Comparison of ENCODE assay signal across 1 cellular context in genomic region chr9:76394023-76394895, GRCh38.
TF ChIP-seq lines count a peak whose summit lies in the region.

TSS of gene RFK (minus strand) at chr9:76394426. CDS start at chr9:76394171, 255 bp downstream.

TF ChIP-seq in WTC11, 78 proteins besides CTCF, POLR2A, EP300 and RAD21 (continued from another document and continues in another):
- TF ChIP-seq ATF6 (CRISPR knock-in tag; IDR thresholded peaks at IDR 0.05) (no peak), ZBTB43 (CRISPR knock-in tag; IDR thresholded peaks at IDR 0.05) (no peak), RELA (CRISPR knock-in tag; IDR thresholded peaks at IDR 0.05; ENCODE audit: borderline replicate concordance) (peak; percentile 84; the same call in 1 of the 2 replicates), ZNF219 (CRISPR knock-in tag; IDR thresholded peaks at IDR 0.05; ENCODE audit: borderline replicate concordance) (no peak), FOXK1 (CRISPR knock-in tag; IDR thresholded peaks at IDR 0.05) (peak; percentile 27; the same call in 1 of the 2 replicates), CREM (CRISPR knock-in tag; IDR thresholded peaks at IDR 0.05) (no peak), MXD4 (CRISPR knock-in tag; IDR thresholded peaks at IDR 0.05; ENCODE audit: borderline replicate concordance) (no peak), HMGXB4 (CRISPR knock-in tag; IDR thresholded peaks at IDR 0.05) (peak; percentile 99), ELF4 (CRISPR knock-in tag; IDR thresholded peaks at IDR 0.05; ENCODE audit: low read depth) (peak; percentile 88; the same call in 1 of the 2 replicates), ZNF121 (CRISPR knock-in tag; IDR thresholded peaks at IDR 0.05) (no peak), HMGA2 (CRISPR knock-in tag; IDR thresholded peaks at IDR 0.05) (no peak), PRRX2 (CRISPR knock-in tag; IDR thresholded peaks at IDR 0.05) (no peak), EMX1 (CRISPR knock-in tag; IDR thresholded peaks at IDR 0.05) (no peak), IRF2 (CRISPR knock-in tag; IDR thresholded peaks at IDR 0.05; ENCODE audit: borderline replicate concordance, low read depth) (no peak; the same call in 1 of the 2 replicates), TEAD4 (CRISPR knock-in tag; IDR thresholded peaks at IDR 0.05) (no peak), NR3C1 (CRISPR knock-in tag; conservative IDR thresholded peaks at IDR 0.05; ENCODE audit: low read depth) (0 out of 2 replicates have a peak, but pooled peaks have one; percentile 29), KAT7 (CRISPR knock-in tag; IDR thresholded peaks at IDR 0.05; ENCODE audit: borderline replicate concordance) (peak; percentile 88; the same call in 1 of the 2 replicates), ARID4B (CRISPR knock-in tag; IDR thresholded peaks at IDR 0.05; ENCODE audit: borderline replicate concordance) (peak; percentile 92), RORB (CRISPR knock-in tag; IDR thresholded peaks at IDR 0.05) (no peak), E2F4 (CRISPR knock-in tag; IDR thresholded peaks at IDR 0.05; ENCODE audit: borderline replicate concordance, low read depth) (peak; percentile 33; the same call in 1 of the 2 replicates), CDX4 (CRISPR knock-in tag; IDR thresholded peaks at IDR 0.05; ENCODE audit: borderline replicate concordance) (no peak), ZNF423 (CRISPR knock-in tag; IDR thresholded peaks at IDR 0.05) (no peak)
- TF ChIP-seq, protein P1, sequence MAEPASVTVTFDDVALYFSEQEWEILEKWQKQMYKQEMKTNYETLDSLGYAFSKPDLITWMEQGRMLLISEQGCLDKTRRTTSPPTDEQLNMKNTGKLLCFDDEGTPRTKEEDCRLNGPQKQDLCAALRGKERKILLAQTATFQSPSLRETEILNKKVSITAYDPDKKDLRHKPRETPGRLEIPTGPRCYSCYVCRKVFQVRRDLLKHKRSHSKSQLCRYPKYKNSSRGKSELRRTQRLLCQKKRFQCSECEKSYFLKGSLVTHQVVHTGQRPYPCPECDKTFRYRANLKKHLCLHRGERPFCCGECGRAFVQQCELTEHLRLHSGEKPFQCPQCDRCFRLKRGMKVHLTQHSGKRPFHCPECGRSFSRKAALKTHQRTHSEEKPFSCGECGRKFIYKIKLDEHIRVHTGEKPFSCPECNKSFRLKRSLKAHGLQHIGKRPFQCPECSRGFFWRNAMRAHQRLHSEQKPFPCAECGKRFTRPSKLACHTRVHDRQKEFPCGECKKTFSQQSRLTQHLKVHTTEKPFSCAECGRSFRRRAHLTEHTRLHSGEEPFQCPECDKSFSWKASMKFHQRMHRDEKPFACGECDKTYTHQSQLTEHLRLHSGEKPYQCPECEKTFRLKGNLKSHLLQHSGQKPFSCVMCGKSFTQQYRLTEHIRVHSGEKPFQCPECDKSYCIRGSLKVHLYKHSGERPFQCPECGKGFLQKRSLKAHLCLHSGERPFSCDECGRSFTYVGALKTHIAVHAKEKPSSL (CRISPR knock-in tag; conservative IDR thresholded peaks at IDR 0.05) = no peak
- TF ChIP-seq, protein P2, sequence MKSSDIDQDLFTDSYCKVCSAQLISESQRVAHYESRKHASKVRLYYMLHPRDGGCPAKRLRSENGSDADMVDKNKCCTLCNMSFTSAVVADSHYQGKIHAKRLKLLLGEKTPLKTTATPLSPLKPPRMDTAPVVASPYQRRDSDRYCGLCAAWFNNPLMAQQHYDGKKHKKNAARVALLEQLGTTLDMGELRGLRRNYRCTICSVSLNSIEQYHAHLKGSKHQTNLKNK (CRISPR knock-in tag; IDR thresholded peaks at IDR 0.05) = no peak
- TF ChIP-seq, protein P3, sequence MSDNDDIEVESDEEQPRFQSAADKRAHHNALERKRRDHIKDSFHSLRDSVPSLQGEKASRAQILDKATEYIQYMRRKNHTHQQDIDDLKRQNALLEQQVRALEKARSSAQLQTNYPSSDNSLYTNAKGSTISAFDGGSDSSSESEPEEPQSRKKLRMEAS (CRISPR knock-in tag; IDR thresholded peaks at IDR 0.05) = peak; percentile 90
- TF ChIP-seq, protein P4, sequence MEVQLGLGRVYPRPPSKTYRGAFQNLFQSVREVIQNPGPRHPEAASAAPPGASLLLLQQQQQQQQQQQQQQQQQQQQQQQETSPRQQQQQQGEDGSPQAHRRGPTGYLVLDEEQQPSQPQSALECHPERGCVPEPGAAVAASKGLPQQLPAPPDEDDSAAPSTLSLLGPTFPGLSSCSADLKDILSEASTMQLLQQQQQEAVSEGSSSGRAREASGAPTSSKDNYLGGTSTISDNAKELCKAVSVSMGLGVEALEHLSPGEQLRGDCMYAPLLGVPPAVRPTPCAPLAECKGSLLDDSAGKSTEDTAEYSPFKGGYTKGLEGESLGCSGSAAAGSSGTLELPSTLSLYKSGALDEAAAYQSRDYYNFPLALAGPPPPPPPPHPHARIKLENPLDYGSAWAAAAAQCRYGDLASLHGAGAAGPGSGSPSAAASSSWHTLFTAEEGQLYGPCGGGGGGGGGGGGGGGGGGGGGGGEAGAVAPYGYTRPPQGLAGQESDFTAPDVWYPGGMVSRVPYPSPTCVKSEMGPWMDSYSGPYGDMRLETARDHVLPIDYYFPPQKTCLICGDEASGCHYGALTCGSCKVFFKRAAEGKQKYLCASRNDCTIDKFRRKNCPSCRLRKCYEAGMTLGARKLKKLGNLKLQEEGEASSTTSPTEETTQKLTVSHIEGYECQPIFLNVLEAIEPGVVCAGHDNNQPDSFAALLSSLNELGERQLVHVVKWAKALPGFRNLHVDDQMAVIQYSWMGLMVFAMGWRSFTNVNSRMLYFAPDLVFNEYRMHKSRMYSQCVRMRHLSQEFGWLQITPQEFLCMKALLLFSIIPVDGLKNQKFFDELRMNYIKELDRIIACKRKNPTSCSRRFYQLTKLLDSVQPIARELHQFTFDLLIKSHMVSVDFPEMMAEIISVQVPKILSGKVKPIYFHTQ (CRISPR knock-in tag; IDR thresholded peaks at IDR 0.05) = no peak
- TF ChIP-seq, protein P5, sequence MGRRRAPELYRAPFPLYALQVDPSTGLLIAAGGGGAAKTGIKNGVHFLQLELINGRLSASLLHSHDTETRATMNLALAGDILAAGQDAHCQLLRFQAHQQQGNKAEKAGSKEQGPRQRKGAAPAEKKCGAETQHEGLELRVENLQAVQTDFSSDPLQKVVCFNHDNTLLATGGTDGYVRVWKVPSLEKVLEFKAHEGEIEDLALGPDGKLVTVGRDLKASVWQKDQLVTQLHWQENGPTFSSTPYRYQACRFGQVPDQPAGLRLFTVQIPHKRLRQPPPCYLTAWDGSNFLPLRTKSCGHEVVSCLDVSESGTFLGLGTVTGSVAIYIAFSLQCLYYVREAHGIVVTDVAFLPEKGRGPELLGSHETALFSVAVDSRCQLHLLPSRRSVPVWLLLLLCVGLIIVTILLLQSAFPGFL (CRISPR knock-in tag; IDR thresholded peaks at IDR 0.05; ENCODE audit: borderline replicate concordance) = no peak
- TF ChIP-seq, protein P6, sequence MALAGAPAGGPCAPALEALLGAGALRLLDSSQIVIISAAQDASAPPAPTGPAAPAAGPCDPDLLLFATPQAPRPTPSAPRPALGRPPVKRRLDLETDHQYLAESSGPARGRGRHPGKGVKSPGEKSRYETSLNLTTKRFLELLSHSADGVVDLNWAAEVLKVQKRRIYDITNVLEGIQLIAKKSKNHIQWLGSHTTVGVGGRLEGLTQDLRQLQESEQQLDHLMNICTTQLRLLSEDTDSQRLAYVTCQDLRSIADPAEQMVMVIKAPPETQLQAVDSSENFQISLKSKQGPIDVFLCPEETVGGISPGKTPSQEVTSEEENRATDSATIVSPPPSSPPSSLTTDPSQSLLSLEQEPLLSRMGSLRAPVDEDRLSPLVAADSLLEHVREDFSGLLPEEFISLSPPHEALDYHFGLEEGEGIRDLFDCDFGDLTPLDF (CRISPR knock-in tag; IDR thresholded peaks at IDR 0.05) = peak; percentile 43; the same call in 1 of the 2 replicates
- TF ChIP-seq, protein P7, sequence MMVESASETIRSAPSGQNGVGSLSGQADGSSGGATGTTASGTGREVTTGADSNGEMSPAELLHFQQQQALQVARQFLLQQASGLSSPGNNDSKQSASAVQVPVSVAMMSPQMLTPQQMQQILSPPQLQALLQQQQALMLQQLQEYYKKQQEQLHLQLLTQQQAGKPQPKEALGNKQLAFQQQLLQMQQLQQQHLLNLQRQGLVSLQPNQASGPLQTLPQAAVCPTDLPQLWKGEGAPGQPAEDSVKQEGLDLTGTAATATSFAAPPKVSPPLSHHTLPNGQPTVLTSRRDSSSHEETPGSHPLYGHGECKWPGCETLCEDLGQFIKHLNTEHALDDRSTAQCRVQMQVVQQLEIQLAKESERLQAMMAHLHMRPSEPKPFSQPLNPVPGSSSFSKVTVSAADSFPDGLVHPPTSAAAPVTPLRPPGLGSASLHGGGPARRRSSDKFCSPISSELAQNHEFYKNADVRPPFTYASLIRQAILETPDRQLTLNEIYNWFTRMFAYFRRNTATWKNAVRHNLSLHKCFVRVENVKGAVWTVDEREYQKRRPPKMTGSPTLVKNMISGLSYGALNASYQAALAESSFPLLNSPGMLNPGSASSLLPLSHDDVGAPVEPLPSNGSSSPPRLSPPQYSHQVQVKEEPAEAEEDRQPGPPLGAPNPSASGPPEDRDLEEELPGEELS (CRISPR knock-in tag; IDR thresholded peaks at IDR 0.05) = peak; percentile 22; the same call in 1 of the 2 replicates
